9 cellular contexts compared by ENCODE assay signal in genomic region chr19:39599116-39599515, GRCh38. TPM values are rescaled to one million over a fixed set of nuclear protein-coding genes. Genes with fewer than 3 reads are reported as not detected.
DNase-seq lines count a peak whose midpoint lies in the region; ATAC-seq lines count a peak whose summit lies in the region.
"Had no signal": no experiment of that assay in that cellular context is flagged by ENCODE, and none has a peak within 500 bp of the region (broad histone marks: within the 10 kb centered on the region; RNA-seq: fewer than 3 reads in every experiment).

No MANE protein-coding gene starts in this region.

- in situ Hi-C loops in G401 (cut with HindIII; ENCODE audit: low sequenced_read_pairs) = no loop called here

- peak; percentile 58 for DNase-seq in activated CD4-positive, alpha-beta T cell treated with anti-CD3 and anti-CD28 coated beads for 36 hours
- no peak for DNase-seq in activated CD4-positive, alpha-beta T cell treated with anti-CD3 and anti-CD28 coated beads for 1 hour
- DNase-seq in OCI-M1 (lab: John Stamatoyannopoulos, UW) (peak; percentile 62), ecto neural progenitor cell (ENCODE audit: low spot score) (peak; percentile 48), G401 (ENCODE audit: low spot score) (no peak), NCI-H345 (lab: John Stamatoyannopoulos, UW) (no peak)
- peak; percentile 30 to 46 for DNase-seq in stimulated activated CD4-positive, alpha-beta T cell treated with anti-CD3 and anti-CD28 coated beads, Interleukin-2, amount 100 ng/mL, for 24 hours
- DNase-seq: spleen had no signal

- H3K36me3 Mint-ChIP-seq in activated CD4-positive, alpha-beta T cell treated with anti-CD3 and anti-CD28 coated beads for 36 hours (ENCODE audit: low read depth) = no peaks in the 10 kb centered on the region

- H3K4me3 Mint-ChIP-seq in activated CD4-positive, alpha-beta T cell treated with anti-CD3 and anti-CD28 coated beads for 36 hours = no peak overlapping the region

- no peak overlapping the region for H3K27ac Mint-ChIP-seq in activated CD4-positive, alpha-beta T cell treated with anti-CD3 and anti-CD28 coated beads for 36 hours

- no peaks in the 10 kb centered on the region for H3K4me1 Mint-ChIP-seq in activated CD4-positive, alpha-beta T cell treated with anti-CD3 and anti-CD28 coated beads for 36 hours

- intact Hi-C loops in activated CD4-positive, alpha-beta T cell treated with anti-CD3 and anti-CD28 coated beads for 36 hours (cut with DNase I, micrococcal nuclease) = no loop called here

- peaks cover 47% of the 10 kb centered on the region for H3K27me3 Mint-ChIP-seq in activated CD4-positive, alpha-beta T cell treated with anti-CD3 and anti-CD28 coated beads for 36 hours

- POLR2A ChIA-PET in activated CD4-positive, alpha-beta T cell treated with anti-CD3 and anti-CD28 coated beads for 36 hours (lab: Charles Lee) = no interaction called here

- ATAC-seq in activated CD4-positive, alpha-beta T cell treated with anti-CD3 and anti-CD28 coated beads for 36 hours = no peak
- no peak for ATAC-seq in HG02759 (IDR thresholded peaks at IDR 0.05; ENCODE audit: unreplicated experiment)

- H3K9me3 Mint-ChIP-seq in activated CD4-positive, alpha-beta T cell treated with anti-CD3 and anti-CD28 coated beads for 36 hours (ENCODE audit: low read depth) = peaks cover 2% of the 10 kb centered on the region

- CTCF ChIA-PET in activated CD4-positive, alpha-beta T cell treated with anti-CD3 and anti-CD28 coated beads for 36 hours (lab: Charles Lee) = no interaction called here

RNA-seq across cellular contexts. Expression of gene LGALS13, which starts 3.2 kb away (rescaled TPM):
- not detected for total RNA-seq in activated CD4-positive, alpha-beta T cell treated with anti-CD3 and anti-CD28 coated beads for 36 hours
- not detected in 2 replicates for total RNA-seq in G401 (2014; rRNA removed; shearing (Covaris generic))
- total RNA-seq: spleen had no signal

RNA-seq across cellular contexts. Expression of gene LGALS16, which starts 56.6 kb away (rescaled TPM):
- not detected for total RNA-seq in activated CD4-positive, alpha-beta T cell treated with anti-CD3 and anti-CD28 coated beads for 36 hours
- not detected in 2 replicates for total RNA-seq in G401 (2014; rRNA removed; shearing (Covaris generic))
- total RNA-seq: spleen had no signal

RNA-seq across cellular contexts. Expression of gene EID2, which starts 59.2 kb away (rescaled TPM):
- 10 to 100 TPM in 1 of 2 experiments, 1 to 10 TPM in 1; 9.0 to 10.7 TPM for total RNA-seq in activated CD4-positive, alpha-beta T cell treated with anti-CD3 and anti-CD28 coated beads for 36 hours
- 19.9 and 31.4 TPM in 2 replicates for total RNA-seq in G401 (2014; rRNA removed; shearing (Covaris generic))

Comparison
In these comparisons a context has a peak if more than half of its experiments do, and no peak if none do; other contexts are left out.
1. DNase-seq: peak in activated CD4-positive, alpha-beta T cell treated with anti-CD3 and anti-CD28 coated beads for 36 hours (single experiment), OCI-M1 (single experiment), ecto neural progenitor cell (single experiment) and stimulated activated CD4-positive, alpha-beta T cell treated with anti-CD3 and anti-CD28 coated beads, Interleukin-2, amount 100 ng/mL, for 24 hours (2 of 2); none in activated CD4-positive, alpha-beta T cell treated with anti-CD3 and anti-CD28 coated beads for 1 hour (single experiment), G401 (single experiment) and NCI-H345 (single experiment).